In the genomic region with DNA sequence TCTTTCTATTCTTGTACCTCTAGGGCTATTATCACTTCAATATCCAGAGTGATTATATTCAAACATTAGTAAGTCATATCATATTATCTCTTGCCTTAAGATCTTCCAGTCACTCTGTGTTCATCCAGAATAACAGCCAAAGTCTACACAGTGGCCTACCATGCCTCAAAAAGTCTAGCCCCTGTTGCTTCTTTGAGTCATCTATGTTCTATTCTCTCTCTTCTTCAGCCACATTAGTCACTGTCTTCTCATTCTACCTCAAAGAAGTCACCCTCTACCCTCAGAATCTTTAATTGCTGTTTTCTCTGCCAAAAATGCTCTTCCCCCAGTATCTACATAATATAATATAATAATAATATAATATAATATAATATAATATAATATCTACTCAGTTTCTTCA, we compare ENCODE assay signal across 31 cellular contexts.
"Had no signal": no experiment of that assay in that cellular context is flagged by ENCODE, and none has a peak within 500 bp of the region (broad histone marks: within the 10 kb centered on the region; RNA-seq: fewer than 3 reads in every experiment).

No MANE protein-coding gene starts in this region.

- DNase-seq: natural killer cell; occipital lobe; ovary; posterior cingulate gyrus; psoas muscle; right lobe of liver; sigmoid colon; spleen; stimulated activated CD4-positive, alpha-beta T cell treated with anti-CD3 and anti-CD28 coated beads, Interleukin-12 subunit alpha, Interleukin-12 subunit beta, amount 100 ng/mL, for 4 hours; stimulated activated CD4-positive, alpha-beta T cell treated with anti-CD3 and anti-CD28 coated beads, Interleukin-1b, Interleukin-23, amount 100 ng/mL, for 48 hours; stimulated activated CD4-positive, alpha-beta T cell treated with anti-CD3 and anti-CD28 coated beads, Interleukin-4, amount 100 ng/mL, for 1 hour; stimulated activated CD4-positive, alpha-beta T cell treated with anti-CD3 and anti-CD28 coated beads, Interleukin-4, amount 100 ng/mL, for 4 hours; stimulated activated CD8-positive, alpha-beta memory T cell treated with anti-CD3 and anti-CD28 coated beads, Interleukin-4, amount 100 ng/mL, for 48 hours; stimulated activated naive CD4-positive, alpha-beta T cell; stimulated activated naive CD8-positive, alpha-beta T cell treated with anti-CD3 and anti-CD28 coated beads, Interleukin-15, amount 100 ng/mL, for 72 hours; stimulated activated naive CD8-positive, alpha-beta T cell treated with anti-CD3 and anti-CD28 coated beads, Interleukin-15, Interleukin-2, amounts not matched to agents 100 U/mL and 50 U/mL, for 24 hours; substantia nigra; testis; tibial artery; transverse colon; upper lobe of right lung; uterus had no signal

- H3K4me1 Mint-ChIP-seq: natural killer cell; nephron; stimulated activated memory B cell treated with anti-CD40 and anti-IgM and Interleukin-4, amounts not matched to agents 10 μg/mL and 1 μg/mL and 100 μg/mL, for 72 hours; stimulated activated naive CD8-positive, alpha-beta T cell treated with anti-CD3 and anti-CD28 coated beads, Interleukin-15, amount 100 ng/mL, for 72 hours had no signal

- ATAC-seq: natural killer cell; psoas muscle; right cardiac atrium; right lobe of liver; stimulated activated memory B cell treated with anti-CD40 and anti-IgM and Interleukin-4, amounts not matched to agents 10 μg/mL and 1 μg/mL and 100 μg/mL, for 72 hours; stimulated activated naive CD8-positive, alpha-beta T cell treated with anti-CD3 and anti-CD28 coated beads, Interleukin-15, amount 100 ng/mL, for 72 hours; stimulated activated naive CD8-positive, alpha-beta T cell treated with anti-CD3 and anti-CD28 coated beads, Interleukin-15, Interleukin-2, amounts not matched to agents 100 U/mL and 50 U/mL, for 24 hours; upper lobe of right lung had no signal

- H3K9me3 Mint-ChIP-seq: nephron; stimulated activated memory B cell treated with anti-CD40 and anti-IgM and Interleukin-4, amounts not matched to agents 10 μg/mL and 1 μg/mL and 100 μg/mL, for 72 hours; stimulated activated naive CD8-positive, alpha-beta T cell treated with anti-CD3 and anti-CD28 coated beads, Interleukin-15, amount 100 ng/mL, for 72 hours; type B pancreatic cell had no signal

- H3K4me3 ChIP-seq: neural progenitor cell, ovary, psoas muscle, right lobe of liver, sigmoid colon, smooth muscle cell, spleen, suprapubic skin, testis, tibial artery, transverse colon, upper lobe of right lung, uterus had no signal

- H3K27ac ChIP-seq: neural progenitor cell, ovary, parathyroid adenoma, psoas muscle, right lobe of liver, sigmoid colon, spleen, suprapubic skin, testis, tibial artery, transverse colon, upper lobe of right lung, uterus had no signal

- H3K27me3 Mint-ChIP-seq: progenitor cell of endocrine pancreas; stimulated activated memory B cell treated with anti-CD40 and anti-IgM and Interleukin-4, amounts not matched to agents 10 μg/mL and 1 μg/mL and 100 μg/mL, for 72 hours; stimulated activated naive CD8-positive, alpha-beta T cell treated with anti-CD3 and anti-CD28 coated beads, Interleukin-15, amount 100 ng/mL, for 72 hours; type B pancreatic cell had no signal

- H3K36me3 ChIP-seq: neural progenitor cell, ovary, right lobe of liver, sigmoid colon, spleen, suprapubic skin, tibial artery, transverse colon, upper lobe of right lung, uterus had no signal

- H3K4me3 Mint-ChIP-seq: natural killer cell; nephron; neural progenitor cell; stimulated activated memory B cell treated with anti-CD40 and anti-IgM and Interleukin-4, amounts not matched to agents 10 μg/mL and 1 μg/mL and 100 μg/mL, for 72 hours; stimulated activated naive CD8-positive, alpha-beta T cell treated with anti-CD3 and anti-CD28 coated beads, Interleukin-15, amount 100 ng/mL, for 72 hours; type B pancreatic cell had no signal

- H3K36me3 Mint-ChIP-seq: natural killer cell; neural progenitor cell; stimulated activated memory B cell treated with anti-CD40 and anti-IgM and Interleukin-4, amounts not matched to agents 10 μg/mL and 1 μg/mL and 100 μg/mL, for 72 hours; type B pancreatic cell had no signal

- H3K4me1 ChIP-seq: neural progenitor cell, parathyroid adenoma, psoas muscle, right lobe of liver, sigmoid colon, spleen, suprapubic skin, testis, tibial artery, transverse colon, upper lobe of right lung, uterus had no signal

- H3K27me3 ChIP-seq: neural progenitor cell, ovary, right lobe of liver, sigmoid colon, spleen, suprapubic skin, testis, tibial artery, transverse colon, upper lobe of right lung, uterus had no signal

- H3K9me3 ChIP-seq: ovary, psoas muscle, right lobe of liver, sigmoid colon, spleen, suprapubic skin, testis, tibial artery, transverse colon, upper lobe of right lung, uterus had no signal
